Comparison of ENCODE assay signal across 30 cellular contexts in genomic region chr10:47410271-47410670, GRCh38. TPM values are rescaled to one million over a fixed set of nuclear protein-coding genes. Genes with fewer than 3 reads are reported as not detected.
"Had no signal": no experiment of that assay in that cellular context is flagged by ENCODE, and none has a peak within 500 bp of the region (broad histone marks: within the 10 kb centered on the region; RNA-seq: fewer than 3 reads in every experiment).

No MANE protein-coding gene starts in this region.

- H3K4me3 Mint-ChIP-seq: immature natural killer cell; naive thymus-derived CD8-positive, alpha-beta T cell; stimulated activated naive CD8-positive, alpha-beta T cell treated with anti-CD3 and anti-CD28 coated beads, Interleukin-15, amount 100 ng/mL, for 72 hours had no signal

- H3K36me3 ChIP-seq: colonic mucosa, esophagus muscularis mucosa, heart right ventricle, lower lobe of right lung, neutrophil, pancreas, suprapubic skin, transverse colon, upper lobe of right lung, vagina had no signal

- H3K27ac ChIP-seq: colonic mucosa, esophagus muscularis mucosa, heart right ventricle, lower lobe of right lung, neutrophil, pancreas, suprapubic skin, transverse colon, upper lobe of right lung, vagina had no signal

- H3K4me3 ChIP-seq: colonic mucosa, esophagus muscularis mucosa, heart right ventricle, lower lobe of right lung, pancreas, smooth muscle cell, suprapubic skin, transverse colon, upper lobe of right lung, vagina had no signal

- H3K27ac Mint-ChIP-seq: immature natural killer cell; naive thymus-derived CD8-positive, alpha-beta T cell; stimulated activated naive CD8-positive, alpha-beta T cell treated with anti-CD3 and anti-CD28 coated beads, Interleukin-15, amount 100 ng/mL, for 72 hours had no signal

- H3K9me3 ChIP-seq: colonic mucosa, esophagus muscularis mucosa, heart right ventricle, lower lobe of right lung, neutrophil, pancreas, suprapubic skin, transverse colon, upper lobe of right lung, vagina had no signal

- H3K27me3 ChIP-seq: colonic mucosa, esophagus muscularis mucosa, heart right ventricle, neutrophil, pancreas, suprapubic skin, transverse colon, upper lobe of right lung, vagina had no signal

- H3K36me3 Mint-ChIP-seq: immature natural killer cell; naive thymus-derived CD8-positive, alpha-beta T cell had no signal

- H3K9me3 Mint-ChIP-seq: immature natural killer cell; naive thymus-derived CD8-positive, alpha-beta T cell; stimulated activated naive CD8-positive, alpha-beta T cell treated with anti-CD3 and anti-CD28 coated beads, Interleukin-15, amount 100 ng/mL, for 72 hours had no signal

- H3K4me2 ChIP-seq: smooth muscle cell had no signal

- H3K27me3 Mint-ChIP-seq: naive thymus-derived CD8-positive, alpha-beta T cell; stimulated activated naive CD8-positive, alpha-beta T cell treated with anti-CD3 and anti-CD28 coated beads, Interleukin-15, amount 100 ng/mL, for 72 hours had no signal

- H3K4me1 Mint-ChIP-seq: immature natural killer cell; naive thymus-derived CD8-positive, alpha-beta T cell; stimulated activated naive CD8-positive, alpha-beta T cell treated with anti-CD3 and anti-CD28 coated beads, Interleukin-15, amount 100 ng/mL, for 72 hours had no signal

- DNase-seq: colonic mucosa; dermis blood vessel endothelial cell; effector memory CD4-positive, alpha-beta T cell; foreskin melanocyte; glutamatergic neuron; heart right ventricle; hypothalamus; immature natural killer cell; islet precursor cell; lower lobe of right lung; naive thymus-derived CD8-positive, alpha-beta T cell; stimulated activated CD4-positive, alpha-beta T cell treated with anti-CD3 and anti-CD28 coated beads, Interleukin-12 subunit alpha, Interleukin-12 subunit beta, amount 100 ng/mL, for 4 hours; stimulated activated CD4-positive, alpha-beta T cell treated with anti-CD3 and anti-CD28 coated beads, Interleukin-1b, Interleukin-23, amount 100 ng/mL, for 48 hours; stimulated activated CD4-positive, alpha-beta T cell treated with anti-CD3 and anti-CD28 coated beads, Interleukin-4, amount 100 ng/mL, for 1 hour; stimulated activated CD8-positive, alpha-beta memory T cell treated with anti-CD3 and anti-CD28 coated beads, Interleukin-4, amount 100 ng/mL, for 48 hours; stimulated activated naive CD4-positive, alpha-beta T cell; stimulated activated naive CD8-positive, alpha-beta T cell treated with anti-CD3 and anti-CD28 coated beads, Interleukin-15, amount 100 ng/mL, for 72 hours; transverse colon had no signal

- ATAC-seq: heart right ventricle; left ventricle myocardium superior; lower lobe of right lung; naive thymus-derived CD8-positive, alpha-beta T cell; pancreas; sciatic nerve; upper lobe of right lung had no signal

- H3K4me1 ChIP-seq: colonic mucosa, esophagus muscularis mucosa, heart right ventricle, lower lobe of right lung, pancreas, transverse colon, upper lobe of right lung had no signal

RNA-seq across cellular contexts. Expression of gene ZNF488, which starts 26.2 kb away (rescaled TPM):
- total RNA-seq: fibroblast of lung; left ventricle myocardium superior; naive thymus-derived CD8-positive, alpha-beta T cell; posterior vena cava; pulmonary artery endothelial cell; vagina had no signal
- polyA plus RNA-seq: immature natural killer cell; naive thymus-derived CD8-positive, alpha-beta T cell; pancreas; smooth muscle cell had no signal
